14 cellular contexts compared by ENCODE assay signal in genomic region chr2:242022550-242023290, GRCh38.
"Had no signal": no experiment of that assay in that cellular context is flagged by ENCODE, and none has a peak within 500 bp of the region (broad histone marks: within the 10 kb centered on the region; RNA-seq: fewer than 3 reads in every experiment).

No MANE protein-coding gene starts in this region.

- H3K9me3 Mint-ChIP-seq: stimulated activated effector memory CD8-positive, alpha-beta T cell treated with anti-CD3 and anti-CD28 coated beads, Interleukin-12 subunit alpha, Interleukin-12 subunit beta, amount 100 ng/mL, for 72 hours; T-cell had no signal

- DNase-seq: activated CD4-positive, alpha-beta T cell treated with anti-CD3 and anti-CD28 coated beads for 1 hour; activated CD4-positive, alpha-beta T cell treated with anti-CD3 and anti-CD28 coated beads, Interleukin-2, amount 50 U/mL, for 48 hours; activated gamma-delta T cell; activated T-cell treated with anti-CD3 and anti-CD28 coated beads, Interleukin-2, amount 50 U/mL, for 48 hours; endodermal cell; erythroblast; gastrocnemius medialis; mucosa of descending colon; T-cell had no signal

- H3K4me3 Mint-ChIP-seq: endodermal cell; stimulated activated effector memory CD8-positive, alpha-beta T cell treated with anti-CD3 and anti-CD28 coated beads, Interleukin-12 subunit alpha, Interleukin-12 subunit beta, amount 100 ng/mL, for 72 hours; T-cell had no signal

- H3K36me3 Mint-ChIP-seq: stimulated activated effector memory CD8-positive, alpha-beta T cell treated with anti-CD3 and anti-CD28 coated beads, Interleukin-12 subunit alpha, Interleukin-12 subunit beta, amount 100 ng/mL, for 72 hours had no signal

- H3K4me1 Mint-ChIP-seq: endodermal cell had no signal

- H3K27ac Mint-ChIP-seq: endodermal cell; stimulated activated effector memory CD8-positive, alpha-beta T cell treated with anti-CD3 and anti-CD28 coated beads, Interleukin-12 subunit alpha, Interleukin-12 subunit beta, amount 100 ng/mL, for 72 hours had no signal

- H3K4me3 ChIP-seq: gastrocnemius medialis, heart left ventricle, mucosa of descending colon, tibial nerve had no signal

- ATAC-seq: gastrocnemius medialis; heart left ventricle; mucosa of descending colon; naive thymus-derived CD4-positive, alpha-beta T cell; stimulated activated effector memory CD8-positive, alpha-beta T cell treated with anti-CD3 and anti-CD28 coated beads, Interleukin-12 subunit alpha, Interleukin-12 subunit beta, amount 100 ng/mL, for 72 hours; T-cell had no signal

- H3K9me3 ChIP-seq: gastrocnemius medialis, heart left ventricle, mucosa of descending colon, neutrophil, tibial nerve had no signal
